ENCODE assay signal across 13 cellular contexts in the genomic region with DNA sequence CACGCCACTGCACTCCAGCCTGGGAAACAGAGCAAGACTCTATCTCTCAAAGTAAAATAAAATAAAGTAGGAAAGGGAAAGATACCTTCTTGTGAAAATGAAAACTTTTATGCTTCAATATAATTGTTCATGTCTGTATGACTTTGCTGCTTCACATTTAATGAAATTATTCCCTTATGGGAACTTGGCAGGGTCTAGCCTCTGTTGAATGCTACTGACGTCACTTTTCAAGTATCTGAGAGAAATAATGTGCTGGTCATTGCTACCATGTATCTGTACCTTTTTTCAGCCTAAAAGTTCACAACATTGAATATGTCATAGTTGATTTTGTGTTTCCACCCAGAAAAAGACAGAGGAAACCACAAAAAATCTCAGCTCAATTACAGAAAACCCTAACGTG.
DNase-seq lines count a peak whose midpoint lies in the region; ATAC-seq and TF ChIP-seq lines count a peak whose summit lies in the region.
"Had no signal": no experiment of that assay in that cellular context is flagged by ENCODE, and none has a peak within 500 bp of the region (broad histone marks: within the 10 kb centered on the region; RNA-seq: fewer than 3 reads in every experiment).

No MANE protein-coding gene starts in this region.

- H3K27ac ChIP-seq in IMR-90 (ENCODE audit: insufficient read depth, low read length): no peak overlapping the region
- H3K27ac ChIP-seq: BLaER1 treated with 17β-estradiol and CSF1 and Interleukin-3, amounts not matched to agents 10 nM and 100 nM had no signal

- CTCF ChIA-PET in IMR-90 (lab: Yijun Ruan, JAX): no interaction called here
- CTCF ChIA-PET in activated CD4-positive, alpha-beta T cell treated with anti-CD3 and anti-CD28 coated beads, Interleukin-2, amount 10 ng/mL, durations not matched to agents 7 days and 5 days (lab: Charles Lee): no interaction called here

- no peaks in the 10 kb centered on the region for H3K9me3 ChIP-seq in IMR-90 (ENCODE audit: control insufficient read depth, insufficient read depth, low read length)
- H3K9me3 ChIP-seq in adipocyte (ENCODE audit: control insufficient read depth, low read length): no peaks in the 10 kb centered on the region
- H3K9me3 ChIP-seq: BLaER1 treated with 17β-estradiol and CSF1 and Interleukin-3, amounts not matched to agents 10 nM and 100 nM had no signal

- H3K4ac ChIP-seq in IMR-90 (ENCODE audit: low read depth, low read length): no peak overlapping the region

- dilution Hi-C loops in IMR-90 (cut with HindIII; ENCODE audit: low sequenced_read_pairs, unreplicated experiment): no loop called here

- H2BK120ac ChIP-seq in IMR-90 (ENCODE audit: low read depth, low read length): no peak overlapping the region

- no peak overlapping the region for H3K27ac Mint-ChIP-seq in activated CD4-positive, alpha-beta T cell treated with anti-CD3 and anti-CD28 coated beads, Interleukin-2, amount 10 ng/mL, durations not matched to agents 7 days and 5 days

- H3K79me1 ChIP-seq in IMR-90 (ENCODE audit: low read depth in 1 of 2, low read length in 2 of 2): peaks cover 0 to 3% of the 10 kb centered on the region in 2 experiments; a peak in 1 of 4 replicates

- intact Hi-C loops in IMR-90 (cut with micrococcal nuclease): no loop called here

- H2BK15ac ChIP-seq in IMR-90 (ENCODE audit: low read depth, low read length): no peak overlapping the region

- no peak overlapping the region for H2BK5ac ChIP-seq in IMR-90 (ENCODE audit: low read depth, low read length, poor library complexity, severe bottlenecking)

- POLR2A ChIA-PET in IMR-90 (lab: Charles Lee; ENCODE audit: unreplicated experiment): no interaction called here
- POLR2A ChIA-PET in activated CD4-positive, alpha-beta T cell treated with anti-CD3 and anti-CD28 coated beads, Interleukin-2, amount 10 ng/mL, durations not matched to agents 7 days and 5 days (lab: Charles Lee): interaction anchor here (0.5 kb wide), 1 partner anchor 291 kb away, joined by 4 read pairs; no protein-coding TSS in a partner anchor

- in situ Hi-C loops in IMR-90 (cut with MboI; ENCODE audit: low sequenced_read_pairs): no loop called here

- no peak overlapping the region for H4K8ac ChIP-seq in IMR-90 (ENCODE audit: low read depth in 2 of 2, low read length in 2 of 2)

- H3K56ac ChIP-seq in IMR-90 (ENCODE audit: extremely low read depth, insufficient read depth, low read length): no peak overlapping the region

- no peak overlapping the region for H3K18ac ChIP-seq in IMR-90 (ENCODE audit: low read depth, low read length)

- DNase-seq in IMR-90 (peak; percentile 52), adipocyte (ENCODE audit: low read depth) (peak; percentile 70), fibroblast of mammary gland (ENCODE audit: low read depth) (peak; percentile 85), NCI-H510A treated with DMSO at 0.1 percent for 48 hours (lab: John Stamatoyannopoulos, UW) (no peak), SKM-1 (lab: John Stamatoyannopoulos, UW; ENCODE audit: unreplicated experiment) (no peak)
- DNase-seq in activated CD4-positive, alpha-beta T cell treated with anti-CD3 and anti-CD28 coated beads, Interleukin-2, amount 10 ng/mL, durations not matched to agents 7 days and 5 days: no peak
- DNase-seq: DMS 273 treated with DMSO at 0.1 percent for 48 hours, HCEC 1CT, NCI-H1436 treated with DMSO at 0.1 percent for 48 hours, NCI-H345, NCI-H69 had no signal

- H2AK9ac ChIP-seq in IMR-90 (replicated peaks; ENCODE audit: low read depth, low read length, poor library complexity): no peak overlapping the region

- no peak overlapping the region for H3K14ac ChIP-seq in IMR-90 (replicated peaks; ENCODE audit: low read depth, low read length)

- TF ChIP-seq RAD21 in IMR-90 (IDR thresholded peaks at IDR 0.05; ENCODE audit: low read length): no peak

- H3K9me3 Mint-ChIP-seq in activated CD4-positive, alpha-beta T cell treated with anti-CD3 and anti-CD28 coated beads, Interleukin-2, amount 10 ng/mL, durations not matched to agents 7 days and 5 days: no peaks in the 10 kb centered on the region

- H3K4me3 Mint-ChIP-seq in activated CD4-positive, alpha-beta T cell treated with anti-CD3 and anti-CD28 coated beads, Interleukin-2, amount 10 ng/mL, durations not matched to agents 7 days and 5 days: no peak overlapping the region

- no peak overlapping the region for H3K9ac ChIP-seq in IMR-90 (ENCODE audit: low read depth, low read length)
- no peak overlapping the region for H3K9ac ChIP-seq in adipocyte (ENCODE audit: low read length)
- H3K9ac ChIP-seq: BLaER1 treated with 17β-estradiol and CSF1 and Interleukin-3, amounts not matched to agents 10 nM and 100 nM had no signal

- no peaks in the 10 kb centered on the region for H3K9me1 ChIP-seq in IMR-90 (ENCODE audit: insufficient read depth, low read length)

- H2AK5ac ChIP-seq in IMR-90 (ENCODE audit: low read depth, low read length): no peak overlapping the region

- H2AFZ ChIP-seq in IMR-90 (replicated peaks; ENCODE audit: low read length, poor library complexity): no peak overlapping the region

- H3K36me3 ChIP-seq in IMR-90 (ENCODE audit: control insufficient read depth, insufficient read depth, low read length): no peaks in the 10 kb centered on the region
- no peaks in the 10 kb centered on the region for H3K36me3 ChIP-seq in adipocyte (ENCODE audit: control insufficient read depth, insufficient read depth, low read length, severe bottlenecking)
- H3K36me3 ChIP-seq: BLaER1 treated with 17β-estradiol and CSF1 and Interleukin-3, amounts not matched to agents 10 nM and 100 nM had no signal

- H3K4me1 ChIP-seq in IMR-90 (ENCODE audit: control insufficient read depth, insufficient read depth, low read length): peaks cover 6% of the 10 kb centered on the region
- H3K4me1 ChIP-seq in adipocyte (ENCODE audit: control insufficient read depth, insufficient read depth, low read length): peaks cover 19% of the 10 kb centered on the region
- H3K4me1 ChIP-seq: BLaER1 treated with 17β-estradiol and CSF1 and Interleukin-3, amounts not matched to agents 10 nM and 100 nM had no signal

- no peak overlapping the region for H4K91ac ChIP-seq in IMR-90 (ENCODE audit: insufficient read depth, low read depth, low read length)

- no TSS peak for BruUV-seq in IMR-90 (replicated peaks; lab: Mats Ljungman, UMichigan)

- H4K20me1 ChIP-seq in IMR-90 (ENCODE audit: insufficient read depth, low read length): no peaks in the 10 kb centered on the region
- H4K20me1 ChIP-seq: BLaER1 treated with 17β-estradiol and CSF1 and Interleukin-3, amounts not matched to agents 10 nM and 100 nM had no signal

- H3K4me3 ChIP-seq in IMR-90 (ENCODE audit: insufficient read depth, low read depth, low read length) (no peak overlapping the region), adipocyte (ENCODE audit: low read length) (no peak overlapping the region), fibroblast of mammary gland (ENCODE audit: control insufficient read depth, low read depth, low read length) (no peak overlapping the region)
- H3K4me3 ChIP-seq: BLaER1 treated with 17β-estradiol and CSF1 and Interleukin-3, amounts not matched to agents 10 nM and 100 nM had no signal

- no peak overlapping the region for H2BK20ac ChIP-seq in IMR-90 (ENCODE audit: low read depth, low read length)

- no peak overlapping the region for H4K5ac ChIP-seq in IMR-90 (ENCODE audit: low read depth, low read length)

- no peak overlapping the region for H3K23ac ChIP-seq in IMR-90 (ENCODE audit: low read depth, low read length)

- no peak overlapping the region for H3K4me2 ChIP-seq in IMR-90 (ENCODE audit: low read depth, low read length)
- H3K4me2 ChIP-seq: BLaER1 treated with 17β-estradiol and CSF1 and Interleukin-3, amounts not matched to agents 10 nM and 100 nM had no signal

- H3K36me3 Mint-ChIP-seq in activated CD4-positive, alpha-beta T cell treated with anti-CD3 and anti-CD28 coated beads, Interleukin-2, amount 10 ng/mL, durations not matched to agents 7 days and 5 days (ENCODE audit: low read depth): no peaks in the 10 kb centered on the region

- TF ChIP-seq POLR2A in IMR-90 (IDR thresholded peaks at IDR 0.05; ENCODE audit: low read depth, low read length): no peak

- ATAC-seq in IMR-90 (ENCODE audit: low read depth): no peak
- no peak for ATAC-seq in HG03460 (IDR thresholded peaks at IDR 0.05; ENCODE audit: unreplicated experiment)

- WGBS in IMR-90 (ENCODE audit: extremely low coverage in 2 of 2, insufficient read length in 1 of 2), 2 experiments: no CpG with 5 or more reads among the region's 3 CpGs

- no peaks in the 10 kb centered on the region for H3K27me3 Mint-ChIP-seq in activated CD4-positive, alpha-beta T cell treated with anti-CD3 and anti-CD28 coated beads, Interleukin-2, amount 10 ng/mL, durations not matched to agents 7 days and 5 days

- H3K4me1 Mint-ChIP-seq in activated CD4-positive, alpha-beta T cell treated with anti-CD3 and anti-CD28 coated beads, Interleukin-2, amount 10 ng/mL, durations not matched to agents 7 days and 5 days: peaks cover 13% of the 10 kb centered on the region

- TF ChIP-seq CTCF in IMR-90 (conservative IDR thresholded peaks at IDR 0.05; ENCODE audit: low read depth, low read length) (no peak), fibroblast of mammary gland (conservative IDR thresholded peaks at IDR 0.05; ENCODE audit: control insufficient read depth, insufficient read depth, low read depth, low read length) (no peak)

- H3K27me3 ChIP-seq in IMR-90 (ENCODE audit: control insufficient read depth, insufficient read depth, low read length): no peaks in the 10 kb centered on the region
- H3K27me3 ChIP-seq in adipocyte (replicated peaks; ENCODE audit: control insufficient read depth, insufficient read depth, low read length): no peaks in the 10 kb centered on the region
- H3K27me3 ChIP-seq: BLaER1 treated with 17β-estradiol and CSF1 and Interleukin-3, amounts not matched to agents 10 nM and 100 nM had no signal

TF ChIP-seq in IMR-90, 13 proteins besides CTCF, POLR2A, EP300 and RAD21 (continues in another document):
- TF ChIP-seq CEBPB (IDR thresholded peaks at IDR 0.05; ENCODE audit: low read depth, low read length): no peak
- TF ChIP-seq BHLHE40 (IDR thresholded peaks at IDR 0.05; ENCODE audit: low read depth, low read length): no peak
- no peak for TF ChIP-seq NFE2L2 (IDR thresholded peaks at IDR 0.05; ENCODE audit: low read depth, low read length)
- TF ChIP-seq, protein P1, sequence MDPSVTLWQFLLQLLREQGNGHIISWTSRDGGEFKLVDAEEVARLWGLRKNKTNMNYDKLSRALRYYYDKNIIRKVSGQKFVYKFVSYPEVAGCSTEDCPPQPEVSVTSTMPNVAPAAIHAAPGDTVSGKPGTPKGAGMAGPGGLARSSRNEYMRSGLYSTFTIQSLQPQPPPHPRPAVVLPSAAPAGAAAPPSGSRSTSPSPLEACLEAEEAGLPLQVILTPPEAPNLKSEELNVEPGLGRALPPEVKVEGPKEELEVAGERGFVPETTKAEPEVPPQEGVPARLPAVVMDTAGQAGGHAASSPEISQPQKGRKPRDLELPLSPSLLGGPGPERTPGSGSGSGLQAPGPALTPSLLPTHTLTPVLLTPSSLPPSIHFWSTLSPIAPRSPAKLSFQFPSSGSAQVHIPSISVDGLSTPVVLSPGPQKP (IDR thresholded peaks at IDR 0.05; ENCODE audit: borderline replicate concordance, low read depth, low read length): no peak
- no peak for TF ChIP-seq CHD1 (IDR thresholded peaks at IDR 0.05; ENCODE audit: low read depth, low read length)

Comparison
In these comparisons a context has a peak if more than half of its experiments do, and no peak if none do; other contexts are left out.
1. DNase-seq: peak in IMR-90 (single experiment), adipocyte (single experiment) and fibroblast of mammary gland (single experiment); none in activated CD4-positive, alpha-beta T cell treated with anti-CD3 and anti-CD28 coated beads, Interleukin-2, amount 10 ng/mL, durations not matched to agents 7 days and 5 days (single experiment), NCI-H510A treated with DMSO at 0.1 percent for 48 hours (single experiment) and SKM-1 (single experiment).